Comparison of ENCODE assay signal across 8 cellular contexts in the genomic region with DNA sequence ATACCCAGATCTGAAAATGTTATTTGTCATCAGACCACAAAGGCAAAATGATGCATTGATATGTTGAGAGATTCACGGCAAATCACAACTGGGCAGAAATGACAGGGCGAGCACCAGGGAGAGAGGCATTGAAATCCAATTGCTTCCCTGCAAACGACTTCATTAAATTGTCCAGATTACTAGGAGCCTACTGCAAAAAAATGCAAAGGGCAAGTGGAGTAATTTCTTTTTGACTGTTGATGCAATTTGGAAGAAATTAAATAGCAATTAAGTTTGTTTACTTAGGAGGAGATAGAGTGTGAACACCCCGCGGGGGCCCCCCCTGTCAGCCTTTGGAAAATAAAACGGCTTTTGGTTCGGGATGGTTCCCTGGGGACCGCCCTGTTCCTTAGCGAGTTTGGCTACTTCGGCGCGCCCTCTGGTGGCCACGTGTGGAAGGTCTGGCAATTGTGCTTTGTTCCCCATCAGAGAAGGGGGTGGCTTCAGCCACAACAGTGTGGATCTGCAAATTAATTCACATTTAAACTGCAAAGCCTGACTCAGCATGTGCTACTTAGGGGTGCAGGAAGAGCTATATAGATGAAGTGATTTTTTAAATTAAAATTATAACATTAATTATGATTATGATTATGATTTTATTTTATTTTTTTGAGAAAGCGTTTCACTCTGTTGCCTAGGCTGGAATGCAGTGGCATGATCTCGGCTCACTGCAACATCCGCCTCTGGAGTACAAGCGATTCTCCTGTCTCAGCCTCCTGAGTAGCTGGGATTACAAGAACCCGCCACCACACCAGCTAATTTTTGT. TPM values are rescaled to one million over a fixed set of nuclear protein-coding genes. Genes with fewer than 3 reads are reported as not detected.
A peak's percentile ranks its signal among the peaks of the same experiment; 100 is the strongest.
DNase-seq lines count a peak whose midpoint lies in the region; ATAC-seq and TF ChIP-seq lines count a peak whose summit lies in the region.

No MANE protein-coding gene starts in this region.

- peaks cover 12% of the 10 kb centered on the region for H3K4me1 Mint-ChIP-seq in activated T-helper 1 cell treated with anti-CD3 and anti-CD28 coated beads, Interleukin-12 subunit alpha, Interleukin-12 subunit beta, Interleukin-2, Interleukin-4 antibody, amounts not matched to agents 30 ng/mL and 10 ng/mL and 1 ng/mL, durations not matched to agents 14 hours and 24 hours and 36 hours (ENCODE audit: low read depth)

- H3K36me3 ChIP-seq in Peyer's patch (no peaks in the 10 kb centered on the region), neural cell (ENCODE audit: insufficient read depth, low read length) (no peaks in the 10 kb centered on the region)

- no peaks in the 10 kb centered on the region for H3F3A ChIP-seq in neural cell (ENCODE audit: insufficient read depth, low read length, poor library complexity, severe bottlenecking)

- H3K79me2 ChIP-seq in neural cell (replicated peaks; ENCODE audit: insufficient read depth, low read length) = no peaks in the 10 kb centered on the region

- H3K9ac ChIP-seq in neural cell (ENCODE audit: low read length) = peak overlapping the region; percentile 17

- no peak overlapping the region for H3K27ac ChIP-seq in Peyer's patch
- no peak overlapping the region for H3K27ac ChIP-seq in neural cell (ENCODE audit: low read length)

- no peak for TF ChIP-seq POLR2A in Peyer's patch (IDR thresholded peaks at IDR 0.05)

- in situ Hi-C loops in KBM-7 (cut with MboI; ENCODE audit: low pct_unique_long_range_greater_than_20kb, low sequenced_read_pairs) = no loop called here

- no peak overlapping the region for H3K27ac Mint-ChIP-seq in activated T-helper 1 cell treated with anti-CD3 and anti-CD28 coated beads, Interleukin-12 subunit alpha, Interleukin-12 subunit beta, Interleukin-2, Interleukin-4 antibody, amounts not matched to agents 30 ng/mL and 10 ng/mL and 1 ng/mL, durations not matched to agents 14 hours and 24 hours and 36 hours

- H3K27me3 Mint-ChIP-seq in activated T-helper 1 cell treated with anti-CD3 and anti-CD28 coated beads, Interleukin-12 subunit alpha, Interleukin-12 subunit beta, Interleukin-2, Interleukin-4 antibody, amounts not matched to agents 30 ng/mL and 10 ng/mL and 1 ng/mL, durations not matched to agents 14 hours and 24 hours and 36 hours (ENCODE audit: insufficient read depth) = peaks cover 5% of the 10 kb centered on the region

- TF ChIP-seq RAD21 in neural cell (conservative IDR thresholded peaks at IDR 0.05) = peak; percentile 83

- TF ChIP-seq EP300 in neural cell (conservative IDR thresholded peaks at IDR 0.05; ENCODE audit: poor library complexity, severe bottlenecking) = no peak

- no peak for ATAC-seq in HG03442 (IDR thresholded peaks at IDR 0.05; ENCODE audit: unreplicated experiment)

- H3K9me3 ChIP-seq in Peyer's patch = no peaks in the 10 kb centered on the region
- no peaks in the 10 kb centered on the region for H3K9me3 ChIP-seq in neural cell (ENCODE audit: low read length)

- H3K4me1 ChIP-seq in Peyer's patch = no peaks in the 10 kb centered on the region

- no peaks in the 10 kb centered on the region for H4K20me1 ChIP-seq in neural cell (ENCODE audit: insufficient read depth)

- no peaks in the 10 kb centered on the region for H3K9me2 ChIP-seq in neural cell (ENCODE audit: insufficient read depth, low read length)

- H3K4me3 Mint-ChIP-seq in activated T-helper 1 cell treated with anti-CD3 and anti-CD28 coated beads, Interleukin-12 subunit alpha, Interleukin-12 subunit beta, Interleukin-2, Interleukin-4 antibody, amounts not matched to agents 30 ng/mL and 10 ng/mL and 1 ng/mL, durations not matched to agents 14 hours and 24 hours and 36 hours = peak overlapping the region; percentile 59

- peak; percentile 64 to 92 (median 85) for TF ChIP-seq CTCF in Peyer's patch (IDR thresholded peaks at IDR 0.05)
- TF ChIP-seq CTCF in fibroblast of pulmonary artery (IDR thresholded peaks at IDR 0.05; ENCODE audit: low read length, missing control alignments) = peak; percentile 90
- TF ChIP-seq CTCF in neural cell (IDR thresholded peaks at IDR 0.05; ENCODE audit: poor library complexity, severe bottlenecking) = peak; percentile 91

- peak overlapping the region; percentile 41 for H2AFZ ChIP-seq in neural cell (ENCODE audit: low read depth, low read length)

- H3K4me2 ChIP-seq in neural cell (ENCODE audit: low read length) = peak overlapping the region; percentile 89

- H3K4me3 ChIP-seq in Peyer's patch = peak overlapping the region in 3 of 4 donors; percentile 20 to 45 (median 37)
- H3K4me3 ChIP-seq in fibroblast of pulmonary artery (replicated peaks; ENCODE audit: low read depth, low read length) = peak overlapping the region; percentile 48
- peak overlapping the region; percentile 60 for H3K4me3 ChIP-seq in neural cell (ENCODE audit: low read length)

- DNase-seq in DMS114 treated with DMSO at 0.1 percent for 48 hours (lab: John Stamatoyannopoulos, UW; ENCODE audit: unreplicated experiment) = peak; percentile 69
- DNase-seq in KBM-7 = peak; percentile 80
- DNase-seq in Peyer's patch = peak; percentile 77 to 93 (median 88)
- DNase-seq in activated T-helper 1 cell treated with anti-CD3 and anti-CD28 coated beads, Interleukin-12 subunit alpha, Interleukin-12 subunit beta, Interleukin-2, Interleukin-4 antibody, amounts not matched to agents 30 ng/mL and 10 ng/mL and 1 ng/mL, durations not matched to agents 14 hours and 24 hours and 36 hours (ENCODE audit: low spot score) = peak; percentile 73
- peak; percentile 80 for DNase-seq in fibroblast of pulmonary artery (ENCODE audit: low read depth)
- peak; percentile 65 for DNase-seq in stimulated activated naive CD4-positive, alpha-beta T cell treated with Interleukin-2 at 50 U/mL for 16 hours (lab: John Stamatoyannopoulos, UW)

- H3K9me3 Mint-ChIP-seq in activated T-helper 1 cell treated with anti-CD3 and anti-CD28 coated beads, Interleukin-12 subunit alpha, Interleukin-12 subunit beta, Interleukin-2, Interleukin-4 antibody, amounts not matched to agents 30 ng/mL and 10 ng/mL and 1 ng/mL, durations not matched to agents 14 hours and 24 hours and 36 hours = no peaks in the 10 kb centered on the region

- no peaks in the 10 kb centered on the region for H3K27me3 ChIP-seq in Peyer's patch
- no peaks in the 10 kb centered on the region for H3K27me3 ChIP-seq in neural cell (ENCODE audit: insufficient read depth, low read depth, low read length)

- no peaks in the 10 kb centered on the region for H3K36me3 Mint-ChIP-seq in activated T-helper 1 cell treated with anti-CD3 and anti-CD28 coated beads, Interleukin-12 subunit alpha, Interleukin-12 subunit beta, Interleukin-2, Interleukin-4 antibody, amounts not matched to agents 30 ng/mL and 10 ng/mL and 1 ng/mL, durations not matched to agents 14 hours and 24 hours and 36 hours (ENCODE audit: low read depth)

- intact Hi-C loops in activated T-helper 1 cell treated with anti-CD3 and anti-CD28 coated beads, Interleukin-12 subunit alpha, Interleukin-12 subunit beta, Interleukin-2, Interleukin-4 antibody, amounts not matched to agents 30 ng/mL and 10 ng/mL and 1 ng/mL, durations not matched to agents 14 hours and 24 hours and 36 hours (cut with micrococcal nuclease) = loop anchor here (1.0 to 10.0 kb wide), 6 partner anchors 23 to 168 kb away; partner anchors contain the start of genes ARL6IP1, COQ7 and SMG1

TF ChIP-seq in neural cell, 6 proteins besides CTCF, POLR2A, EP300 and RAD21:
- TF ChIP-seq POLR2AphosphoS5 (IDR thresholded peaks at IDR 0.05) (peak; percentile 15), MXI1 (conservative IDR thresholded peaks at IDR 0.05; ENCODE audit: poor library complexity, severe bottlenecking) (no peak), EZH2 (IDR thresholded peaks at IDR 0.05; ENCODE audit: borderline replicate concordance, insufficient read depth, low read length, poor library complexity, severe bottlenecking) (no peak), SMC3 (conservative IDR thresholded peaks at IDR 0.05; ENCODE audit: poor library complexity) (peak; percentile 85), TAF1 (IDR thresholded peaks at IDR 0.05; ENCODE audit: low read depth) (no peak)
- TF ChIP-seq, protein P1, sequence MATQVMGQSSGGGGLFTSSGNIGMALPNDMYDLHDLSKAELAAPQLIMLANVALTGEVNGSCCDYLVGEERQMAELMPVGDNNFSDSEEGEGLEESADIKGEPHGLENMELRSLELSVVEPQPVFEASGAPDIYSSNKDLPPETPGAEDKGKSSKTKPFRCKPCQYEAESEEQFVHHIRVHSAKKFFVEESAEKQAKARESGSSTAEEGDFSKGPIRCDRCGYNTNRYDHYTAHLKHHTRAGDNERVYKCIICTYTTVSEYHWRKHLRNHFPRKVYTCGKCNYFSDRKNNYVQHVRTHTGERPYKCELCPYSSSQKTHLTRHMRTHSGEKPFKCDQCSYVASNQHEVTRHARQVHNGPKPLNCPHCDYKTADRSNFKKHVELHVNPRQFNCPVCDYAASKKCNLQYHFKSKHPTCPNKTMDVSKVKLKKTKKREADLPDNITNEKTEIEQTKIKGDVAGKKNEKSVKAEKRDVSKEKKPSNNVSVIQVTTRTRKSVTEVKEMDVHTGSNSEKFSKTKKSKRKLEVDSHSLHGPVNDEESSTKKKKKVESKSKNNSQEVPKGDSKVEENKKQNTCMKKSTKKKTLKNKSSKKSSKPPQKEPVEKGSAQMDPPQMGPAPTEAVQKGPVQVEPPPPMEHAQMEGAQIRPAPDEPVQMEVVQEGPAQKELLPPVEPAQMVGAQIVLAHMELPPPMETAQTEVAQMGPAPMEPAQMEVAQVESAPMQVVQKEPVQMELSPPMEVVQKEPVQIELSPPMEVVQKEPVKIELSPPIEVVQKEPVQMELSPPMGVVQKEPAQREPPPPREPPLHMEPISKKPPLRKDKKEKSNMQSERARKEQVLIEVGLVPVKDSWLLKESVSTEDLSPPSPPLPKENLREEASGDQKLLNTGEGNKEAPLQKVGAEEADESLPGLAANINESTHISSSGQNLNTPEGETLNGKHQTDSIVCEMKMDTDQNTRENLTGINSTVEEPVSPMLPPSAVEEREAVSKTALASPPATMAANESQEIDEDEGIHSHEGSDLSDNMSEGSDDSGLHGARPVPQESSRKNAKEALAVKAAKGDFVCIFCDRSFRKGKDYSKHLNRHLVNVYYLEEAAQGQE (IDR thresholded peaks at IDR 0.05; ENCODE audit: borderline replicate concordance) = peak; percentile 26
TF ChIP-seq in neural cell: peak in this region for 3.

RNA-seq across cellular contexts. Expression of gene TMC7, which starts 14.5 kb away (rescaled TPM):
- 1 to 10 TPM; 2.5 to 7.0 (median 5.6) TPM for total RNA-seq in Peyer's patch
- total RNA-seq in activated T-helper 1 cell treated with anti-CD3 and anti-CD28 coated beads, Interleukin-12 subunit alpha, Interleukin-12 subunit beta, Interleukin-2, Interleukin-4 antibody, amounts not matched to agents 30 ng/mL and 10 ng/mL and 1 ng/mL, durations not matched to agents 14 hours and 24 hours and 36 hours = 0.05 TPM in 1 of 2 replicates, not detected in the other
- 2.3 and 3.5 TPM in 2 replicates for polyA plus RNA-seq in neural cell
- polyA minus RNA-seq in neural cell = 5.6 and 6.1 TPM in 2 replicates

RNA-seq across cellular contexts. Expression of gene SMG1, which starts 43.0 kb away (rescaled TPM):
- total RNA-seq in Peyer's patch = 100 to 1,000 TPM; 129 to 157 (median 137) TPM
- 139 and 150 TPM in 2 replicates for total RNA-seq in activated T-helper 1 cell treated with anti-CD3 and anti-CD28 coated beads, Interleukin-12 subunit alpha, Interleukin-12 subunit beta, Interleukin-2, Interleukin-4 antibody, amounts not matched to agents 30 ng/mL and 10 ng/mL and 1 ng/mL, durations not matched to agents 14 hours and 24 hours and 36 hours
- 26.3 and 32.7 TPM in 2 replicates for polyA plus RNA-seq in neural cell
- polyA minus RNA-seq in neural cell = 161 and 173 TPM in 2 replicates
